ENCODE assay signal across 8 cellular contexts in the genomic region with DNA sequence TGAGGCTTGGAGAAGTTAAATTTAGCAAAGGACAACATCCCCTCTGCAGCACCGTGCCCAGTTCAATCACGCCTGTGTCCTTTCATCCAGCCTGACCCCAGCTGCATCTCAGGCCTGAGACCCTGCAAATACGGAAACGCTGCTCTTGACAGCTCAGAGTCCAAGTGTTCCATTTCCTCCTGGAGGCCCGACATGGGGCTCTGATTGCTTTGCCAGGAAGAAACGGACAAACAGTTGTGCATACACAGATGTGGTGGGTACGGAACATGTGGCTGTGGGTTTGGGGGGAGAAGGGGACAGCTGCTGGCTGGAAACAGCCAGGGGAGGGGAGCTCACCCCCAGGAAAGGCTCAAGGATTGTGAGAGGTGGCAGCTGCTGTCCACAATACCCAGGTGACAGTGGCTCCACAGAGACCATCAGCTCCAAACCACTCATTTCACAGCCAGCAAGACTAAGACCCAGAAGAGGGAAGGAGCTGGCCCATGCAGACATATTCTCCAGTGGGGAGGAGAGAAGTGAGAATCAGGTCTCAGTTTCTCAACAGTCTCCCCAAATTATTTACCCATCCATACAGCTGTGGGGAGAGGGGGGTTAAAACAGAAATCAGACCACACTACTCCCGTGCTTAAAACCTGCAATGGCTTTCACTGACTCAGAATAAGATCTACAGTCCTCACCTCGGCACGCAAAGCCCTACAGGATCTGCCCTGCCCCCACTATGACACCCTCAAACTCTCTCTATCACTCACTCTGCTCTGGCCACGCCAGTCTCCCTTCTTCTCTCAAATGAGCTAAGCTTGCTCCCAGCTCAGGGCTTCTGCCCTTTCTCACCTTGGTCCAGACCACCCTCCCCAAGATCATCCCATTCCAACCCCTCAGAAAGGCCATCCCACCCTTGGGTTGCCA.
DNase-seq lines count a peak whose midpoint lies in the region; ATAC-seq and TF ChIP-seq lines count a peak whose summit lies in the region.

No MANE protein-coding gene starts in this region.

- H3K4me1 Mint-ChIP-seq in IgD-negative memory B cell: peaks cover 42 to 53% (median 52%) of the 10 kb centered on the region in 3 donors
- peaks cover 58% of the 10 kb centered on the region for H3K4me1 Mint-ChIP-seq in dendritic cell treated with granulocyte-macrophage colony-stimulating factor and Interleukin-4, amounts not matched to agents 40 ng/mL and 50 ng/mL, for 4 days (ENCODE audit: low read depth)

- no peaks in the 10 kb centered on the region for H3K27me3 Mint-ChIP-seq in IgD-negative memory B cell
- no peaks in the 10 kb centered on the region for H3K27me3 Mint-ChIP-seq in dendritic cell treated with granulocyte-macrophage colony-stimulating factor and Interleukin-4, amounts not matched to agents 40 ng/mL and 50 ng/mL, for 4 days

- no peak for TF ChIP-seq CTCF in GM06990 (IDR thresholded peaks at IDR 0.05; ENCODE audit: insufficient read depth, low read length, poor library complexity, severe bottlenecking)

- intact Hi-C loops in dendritic cell treated with granulocyte-macrophage colony-stimulating factor and Interleukin-4, amounts not matched to agents 40 ng/mL and 50 ng/mL, for 4 days (cut with micrococcal nuclease): no loop called here

- no peaks in the 10 kb centered on the region for H3K9me3 Mint-ChIP-seq in IgD-negative memory B cell
- no peaks in the 10 kb centered on the region for H3K9me3 Mint-ChIP-seq in dendritic cell treated with granulocyte-macrophage colony-stimulating factor and Interleukin-4, amounts not matched to agents 40 ng/mL and 50 ng/mL, for 4 days

- no peaks in the 10 kb centered on the region for H3K27me3 ChIP-seq in GM06990 (replicated peaks; ENCODE audit: control insufficient read depth, insufficient read depth, low read length)

- DNase-seq in GM06990 (ENCODE audit: extremely low read depth, insufficient read length) (peak; percentile 73), NCI-H82 (lab: John Stamatoyannopoulos, UW) (no peak), H4 (ENCODE audit: low spot score) (no peak), NCI-H1048 (lab: John Stamatoyannopoulos, UW) (no peak)
- DNase-seq in stimulated activated CD8-positive, alpha-beta memory T cell treated with anti-CD3 and anti-CD28 coated beads, Interleukin-4, amount 100 ng/mL, for 24 hours (ENCODE audit: low read depth): peak; percentile 60

- peak overlapping the region in 2 of 4 donors; percentile 2 to 55 for H3K4me3 Mint-ChIP-seq in IgD-negative memory B cell
- H3K4me3 Mint-ChIP-seq in dendritic cell treated with granulocyte-macrophage colony-stimulating factor and Interleukin-4, amounts not matched to agents 40 ng/mL and 50 ng/mL, for 4 days: no peak overlapping the region

- H3K36me3 ChIP-seq in GM06990 (ENCODE audit: control insufficient read depth, insufficient read depth, low read length): peaks cover 48% of the 10 kb centered on the region

- peaks cover 2% of the 10 kb centered on the region for H3K36me3 Mint-ChIP-seq in IgD-negative memory B cell
- peaks cover 99% of the 10 kb centered on the region for H3K36me3 Mint-ChIP-seq in dendritic cell treated with granulocyte-macrophage colony-stimulating factor and Interleukin-4, amounts not matched to agents 40 ng/mL and 50 ng/mL, for 4 days (ENCODE audit: low read depth)

- H3K4me3 ChIP-seq in GM06990 (replicated peaks; ENCODE audit: low read depth, low read length): 0 out of 2 replicates have a peak overlapping the region, but pooled peaks have one; percentile 13

- peak overlapping the region; percentile 38 to 55 (median 41) for H3K27ac Mint-ChIP-seq in IgD-negative memory B cell
- peak overlapping the region; percentile 56 for H3K27ac Mint-ChIP-seq in dendritic cell treated with granulocyte-macrophage colony-stimulating factor and Interleukin-4, amounts not matched to agents 40 ng/mL and 50 ng/mL, for 4 days

- peak; percentile 67 for ATAC-seq in GM21423 (IDR thresholded peaks at IDR 0.05; ENCODE audit: unreplicated experiment)

Comparison
In these comparisons a context has a peak if more than half of its experiments do, and no peak if none do; other contexts are left out.
1. DNase-seq: peak in GM06990 (single experiment) and stimulated activated CD8-positive, alpha-beta memory T cell treated with anti-CD3 and anti-CD28 coated beads, Interleukin-4, amount 100 ng/mL, for 24 hours (single experiment); none in NCI-H82 (single experiment), H4 (single experiment) and NCI-H1048 (single experiment).